In genomic region chr7:142797342-142797798, GRCh38 we compare ENCODE assay signal across 8 cellular contexts. TPM values are rescaled to one million over a fixed set of nuclear protein-coding genes. Genes with fewer than 3 reads are reported as not detected.
DNase-seq lines count a peak whose midpoint lies in the region; TF ChIP-seq lines count a peak whose summit lies in the region.

No MANE protein-coding gene starts in this region.

- TF ChIP-seq POLR2A in breast epithelium (IDR thresholded peaks at IDR 0.05) = no peak
- TF ChIP-seq POLR2A in ovary (IDR thresholded peaks at IDR 0.05) = no peak

- peaks cover 74% of the 10 kb centered on the region for H3K27me3 Mint-ChIP-seq in MCF 10A (ENCODE audit: insufficient read depth, unreplicated experiment)
- H3K27me3 Mint-ChIP-seq in endothelial cell (ENCODE audit: unreplicated experiment) = peaks cover 18% of the 10 kb centered on the region

- no peak for DNase-seq in breast epithelium (ENCODE audit: low spot score in 2 of 2)
- DNase-seq in MCF 10A (ENCODE audit: unreplicated experiment) = no peak
- peak; percentile 35 for DNase-seq in Jurkat, Clone E6-1 (ENCODE audit: low read depth, low spot score)
- no peak for DNase-seq in endothelial cell (ENCODE audit: low spot score)
- DNase-seq in ovary = no peak
- no peak for DNase-seq in SKM-1 (lab: John Stamatoyannopoulos, UW; ENCODE audit: unreplicated experiment)
- DNase-seq in ecto neural progenitor cell (ENCODE audit: low spot score) = no peak
- no peak for DNase-seq in GDM1 (lab: John Stamatoyannopoulos, UW)

- no TSS peak for BruUV-seq in MCF 10A (replicated peaks; lab: Mats Ljungman, UMichigan)

- peaks cover 0 to 7% of the 10 kb centered on the region in 2 donors for H3K4me1 ChIP-seq in breast epithelium
- H3K4me1 ChIP-seq in ovary (ENCODE audit: insufficient read depth) = no peaks in the 10 kb centered on the region

- no peak for TF ChIP-seq CTCF in breast epithelium (IDR thresholded peaks at IDR 0.05)
- no peak for TF ChIP-seq CTCF in MCF 10A (IDR thresholded peaks at IDR 0.05; ENCODE audit: unreplicated experiment)
- no peak for TF ChIP-seq CTCF in endothelial cell (IDR thresholded peaks at IDR 0.05; ENCODE audit: unreplicated experiment)
- no peak for TF ChIP-seq CTCF in ovary (IDR thresholded peaks at IDR 0.05)

- no peaks in the 10 kb centered on the region for H3K9me3 ChIP-seq in breast epithelium
- H3K9me3 ChIP-seq in ovary = no peaks in the 10 kb centered on the region

- intact Hi-C loops in breast epithelium (cut with DNase I; ENCODE audit: low total_unique reads) = no loop called here
- intact Hi-C loops in MCF 10A (cut with micrococcal nuclease) = no loop called here
- intact Hi-C loops in ovary (cut with DNase I) = no loop called here

- H3K36me3 Mint-ChIP-seq in MCF 10A (ENCODE audit: insufficient read depth, unreplicated experiment) (no peaks in the 10 kb centered on the region), endothelial cell (ENCODE audit: low read depth, unreplicated experiment) (no peaks in the 10 kb centered on the region)

- peak overlapping the region; percentile 33 to 67 (median 44) for H3K4me3 ChIP-seq in breast epithelium
- H3K4me3 ChIP-seq in Jurkat, Clone E6-1 (ENCODE audit: low read length) = peak overlapping the region; percentile 84
- H3K4me3 ChIP-seq in ovary = peak overlapping the region; percentile 38

- 1% methylated on average over 21 to 24 of the region's 24 CpGs for WGBS in ovary, 3 donors

- H3K36me3 ChIP-seq in breast epithelium (no peaks in the 10 kb centered on the region), ovary (no peaks in the 10 kb centered on the region)

- H3K27me3 ChIP-seq in breast epithelium = peaks cover 2 to 47% of the 10 kb centered on the region in 2 donors
- H3K27me3 ChIP-seq in ovary = no peaks in the 10 kb centered on the region

- H3K27ac Mint-ChIP-seq in MCF 10A (ENCODE audit: low read depth, unreplicated experiment) (no peak overlapping the region), endothelial cell (ENCODE audit: unreplicated experiment) (no peak overlapping the region)

- H3K9me3 Mint-ChIP-seq in MCF 10A (ENCODE audit: unreplicated experiment) = no peaks in the 10 kb centered on the region
- H3K9me3 Mint-ChIP-seq in endothelial cell (ENCODE audit: unreplicated experiment) = no peaks in the 10 kb centered on the region

- peaks cover 11% of the 10 kb centered on the region for H3K4me1 Mint-ChIP-seq in MCF 10A (ENCODE audit: insufficient read depth, unreplicated experiment)
- H3K4me1 Mint-ChIP-seq in endothelial cell (ENCODE audit: unreplicated experiment) = peaks cover 16% of the 10 kb centered on the region

- peak overlapping the region in 1 of 2 donors; percentile 20 for H3K27ac ChIP-seq in breast epithelium
- H3K27ac ChIP-seq in ovary = no peak overlapping the region

- CTCF ChIA-PET in MCF 10A (lab: Yijun Ruan, JAX) = interaction anchor here (0.6 to 3.7 kb wide), 6 partner anchors 10 to 263 kb away, joined by 3 to 19 read pairs (median 3); no protein-coding TSS in a partner anchor

- POLR2A ChIA-PET in MCF 10A (lab: Yijun Ruan, JAX) = interaction anchor here (0.8 kb wide), 1 partner anchor 262 kb away, joined by 3 read pairs; no protein-coding TSS in a partner anchor

- no peak overlapping the region for H3K4me3 Mint-ChIP-seq in MCF 10A (ENCODE audit: unreplicated experiment)
- peak overlapping the region; percentile 87 for H3K4me3 Mint-ChIP-seq in endothelial cell (ENCODE audit: unreplicated experiment)

- no peak for TF ChIP-seq EP300 in ovary (IDR thresholded peaks at IDR 0.05)

RNA-seq across cellular contexts. Expression of gene PRSS2, which starts 26.6 kb away (rescaled TPM):
- not detected for total RNA-seq in breast epithelium
- total RNA-seq in MCF 10A (2022) = not detected in 2 replicates
- not detected for polyA plus RNA-seq in Jurkat, Clone E6-1 (2012; ENCODE audit: insufficient read depth, insufficient read length)
- 2.0 TPM for total RNA-seq in endothelial cell (ENCODE audit: unreplicated experiment)
- 10 to 100 TPM in 2 of 7 donors, 1 to 10 TPM in 3, not detected in 2; 1.4 to 90.0 (median 5.3) TPM for total RNA-seq in ovary
- 1 to 10 TPM in 1 of 2 donors, not detected in 1; 1.5 TPM for polyA plus RNA-seq in ovary

RNA-seq across cellular contexts. Expression of gene PRSS1, which starts 48.1 kb away (rescaled TPM):
- total RNA-seq in breast epithelium (not detected), MCF 10A (2022) (not detected in 2 replicates), endothelial cell (ENCODE audit: unreplicated experiment) (0.82 TPM), ovary (10 to 100 TPM in 2 of 7 donors, 1 to 10 TPM in 1, under 1 TPM in 1, not detected in 3; 0.82 to 35.0 (median 18.6) TPM)
- polyA plus RNA-seq in Jurkat, Clone E6-1 (2012; ENCODE audit: insufficient read depth, insufficient read length) = not detected
- polyA plus RNA-seq in ovary = under 1 TPM in 1 of 2 donors, not detected in 1; 0.15 TPM

RNA-seq across cellular contexts. Expression of gene EPHB6, which starts 57.5 kb away (rescaled TPM):
- total RNA-seq in breast epithelium (10 to 100 TPM in 2 of 3 donors, 1 to 10 TPM in 1; 5.2 to 29.8 (median 29.6) TPM), MCF 10A (2022) (0.79 and 1.4 TPM in 2 replicates), endothelial cell (ENCODE audit: unreplicated experiment) (3.8 TPM), ovary (10 to 100 TPM; 17.9 to 41.1 (median 31.9) TPM)
- polyA plus RNA-seq in Jurkat, Clone E6-1 (2012; ENCODE audit: insufficient read depth, insufficient read length) = 34.2 TPM
- polyA plus RNA-seq in ovary = 10 to 100 TPM; 10.7 to 14.1 TPM
